Comparison of ENCODE assay signal across 7 cellular contexts in the genomic region with DNA sequence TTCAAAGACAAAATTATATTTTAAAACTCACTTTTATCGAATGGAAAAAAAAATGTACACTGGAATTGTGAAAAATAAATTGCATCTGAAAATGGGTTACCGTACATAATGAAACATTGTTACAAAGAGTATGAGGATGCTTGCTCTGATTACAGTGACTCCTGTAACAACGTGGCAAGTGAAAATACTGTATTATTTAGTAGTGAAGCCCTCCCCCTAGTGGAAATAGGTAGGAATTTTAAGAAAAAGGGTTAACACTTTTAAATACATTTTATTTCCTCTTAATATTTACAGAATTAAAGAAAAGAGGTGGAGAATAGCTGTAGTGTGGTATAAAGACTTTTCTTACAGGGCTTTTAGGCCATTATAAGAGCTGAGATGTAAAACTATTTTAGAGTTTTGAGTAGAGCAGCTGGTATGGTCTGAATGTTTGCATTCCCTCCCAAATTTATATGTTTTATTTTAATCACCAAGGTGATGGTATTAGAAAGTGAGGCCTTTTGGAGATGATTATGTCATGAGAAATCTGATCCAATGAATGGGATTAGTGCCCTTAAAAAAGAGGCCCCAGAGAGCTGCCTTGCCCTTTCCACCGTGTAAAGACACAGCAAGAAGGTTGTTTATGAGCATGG. TPM values are rescaled to one million over a fixed set of nuclear protein-coding genes. Genes with fewer than 3 reads are reported as not detected.
DNase-seq lines count a peak whose midpoint lies in the region; ATAC-seq and TF ChIP-seq lines count a peak whose summit lies in the region.

No MANE protein-coding gene starts in this region.

- 19 to 25% (median 21%) methylated on average over 4 of the region's 4 CpGs for WGBS in heart left ventricle, 4 donors
- 14 to 19% methylated on average over 4 of the region's 4 CpGs for WGBS in lower leg skin, 2 donors

- H3K9me3 Mint-ChIP-seq in activated CD8-positive, alpha-beta T cell treated with anti-CD3 and anti-CD28 coated beads for 36 hours = no peaks in the 10 kb centered on the region

- no peaks in the 10 kb centered on the region for H3K9me2 ChIP-seq in HCT116 (ENCODE audit: insufficient read depth)

- TF ChIP-seq POLR2A in HCT116 (IDR thresholded peaks at IDR 0.05; ENCODE audit: borderline replicate concordance, extremely low read depth, insufficient read depth, insufficient read length) (no peak), heart left ventricle (IDR thresholded peaks at IDR 0.05) (no peak), lower leg skin (IDR thresholded peaks at IDR 0.05) (no peak)

- peak; percentile 42 to 79 (median 66); a peak in 5 of 6 replicates for TF ChIP-seq CTCF in HCT116 (IDR thresholded peaks at IDR 0.05 in 2 of 3, conservative IDR thresholded peaks at IDR 0.05 in 1 of 3; ENCODE audit: borderline replicate concordance in 1 of 3, insufficient read depth in 1 of 3, low read depth in 2 of 3, low read length in 2 of 3)
- TF ChIP-seq CTCF in activated CD8-positive, alpha-beta T cell treated with anti-CD3 and anti-CD28 coated beads for 36 hours (IDR thresholded peaks at IDR 0.05) = peak; percentile 76
- peak; percentile 56 to 85 (median 71) for TF ChIP-seq CTCF in heart left ventricle (IDR thresholded peaks at IDR 0.05)
- TF ChIP-seq CTCF in lower leg skin (IDR thresholded peaks at IDR 0.05) = peak in 1 of 3 donors; percentile 37

- CTCF ChIA-PET in HCT116 (lab: Charles Lee) = interaction anchor here (0.5 to 8.3 kb wide), 4 partner anchors 59 to 660 kb away, joined by 3 to 83 read pairs (median 6); no protein-coding TSS in a partner anchor
- CTCF ChIA-PET in activated CD8-positive, alpha-beta T cell treated with anti-CD3 and anti-CD28 coated beads for 36 hours (lab: Charles Lee) = interaction anchor here (0.8 to 10.8 kb wide), 13 partner anchors 10 to 696 kb away, joined by 3 to 214 read pairs (median 4); no protein-coding TSS in a partner anchor

- no peaks in the 10 kb centered on the region for H3K36me3 ChIP-seq in HCT116 (ENCODE audit: control insufficient read depth in 1 of 2, insufficient read depth in 2 of 2, low read length in 2 of 2)
- peaks cover 0 to 20% (median 0%) of the 10 kb centered on the region in 9 donors for H3K36me3 ChIP-seq in heart left ventricle

- peaks cover 2% of the 10 kb centered on the region for H3K36me3 Mint-ChIP-seq in activated CD8-positive, alpha-beta T cell treated with anti-CD3 and anti-CD28 coated beads for 36 hours (ENCODE audit: low read depth)

- peaks cover 3% of the 10 kb centered on the region for H3K27me3 Mint-ChIP-seq in activated CD8-positive, alpha-beta T cell treated with anti-CD3 and anti-CD28 coated beads for 36 hours

- no peak overlapping the region for H3K4me2 ChIP-seq in HCT116 (ENCODE audit: low read length)

- ATAC-seq in HCT116 (peak; percentile 72; the same call in 1 of the 2 replicates), heart left ventricle (peak in 3 of 4 donors; percentile 61 to 69 (median 62))
- peak; percentile 84 for ATAC-seq in activated CD8-positive, alpha-beta T cell treated with anti-CD3 and anti-CD28 coated beads for 36 hours

- H3K4me3 Mint-ChIP-seq in activated CD8-positive, alpha-beta T cell treated with anti-CD3 and anti-CD28 coated beads for 36 hours = no peak overlapping the region

- RAD21 ChIA-PET in HCT116 (lab: Charles Lee; ENCODE audit: low non-redundant PET in 1 of 2, low total read pairs in 2 of 2, uncharacterized antibody in 2 of 2, unreplicated experiment in 2 of 2) = interaction anchor here in 1 of 2 experiments (1.4 kb wide), 1 partner anchor 610 kb away, joined by 4 read pairs; no protein-coding TSS in a partner anchor

- DNase-seq in G401 (ENCODE audit: low spot score) = peak; percentile 74
- peak; percentile 27 for DNase-seq in HCT116 (ENCODE audit: low read depth, low spot score)
- DNase-seq in NCI-H2029 (lab: John Stamatoyannopoulos, UW) = peak; percentile 34
- DNase-seq in activated CD8-positive, alpha-beta T cell treated with anti-CD3 and anti-CD28 coated beads for 36 hours = no peak
- no peak for DNase-seq in heart left ventricle
- peak; percentile 17 for DNase-seq in skeletal muscle cell (ENCODE audit: low read depth)
- no peak for DNase-seq in lower leg skin (ENCODE audit: low spot score in 2 of 2)

- H3K79me2 ChIP-seq in HCT116 (ENCODE audit: insufficient read depth, low read length) = no peaks in the 10 kb centered on the region

- H3K4me1 Mint-ChIP-seq in activated CD8-positive, alpha-beta T cell treated with anti-CD3 and anti-CD28 coated beads for 36 hours (ENCODE audit: low read depth) = no peaks in the 10 kb centered on the region

- no peak overlapping the region for H2AFZ ChIP-seq in HCT116 (ENCODE audit: low read depth, low read length, poor library complexity, severe bottlenecking)

- peak; percentile 81 for TF ChIP-seq RAD21 in HCT116 (IDR thresholded peaks at IDR 0.05; ENCODE audit: low read depth)

- no peaks in the 10 kb centered on the region for H3K9me3 ChIP-seq in HCT116 (ENCODE audit: control insufficient read depth in 1 of 2, insufficient read depth in 1 of 2, low read depth in 1 of 2, low read length in 2 of 2)
- H3K9me3 ChIP-seq in heart left ventricle = no peaks in the 10 kb centered on the region

- in situ Hi-C loops in G401 (cut with HindIII; ENCODE audit: low sequenced_read_pairs) = no loop called here

- POLR2A ChIA-PET in HCT116 (lab: Charles Lee) = no interaction called here
- POLR2A ChIA-PET in activated CD8-positive, alpha-beta T cell treated with anti-CD3 and anti-CD28 coated beads for 36 hours (lab: Charles Lee) = no interaction called here

- H3K4me3 ChIP-seq in HCT116 (replicated peaks in 1 of 2; ENCODE audit: low read depth in 1 of 2, low read length in 2 of 2) = no peak overlapping the region
- H3K4me3 ChIP-seq in heart left ventricle = no peak overlapping the region
- no peak overlapping the region for H3K4me3 ChIP-seq in skeletal muscle cell (ENCODE audit: low read depth, low read length)
- no peak overlapping the region for H3K4me3 ChIP-seq in lower leg skin (ENCODE audit: low read depth, poor library complexity, severe bottlenecking)

- no peaks in the 10 kb centered on the region for H4K20me1 ChIP-seq in HCT116 (ENCODE audit: insufficient read depth)

- intact Hi-C loops in HCT116 (cut with micrococcal nuclease) (loop anchor here (1.0 to 10.0 kb wide), 4 partner anchors 612 to 1142 kb away; partner anchors contain the start of gene SRSF8), heart left ventricle (cut with DNase I) (loop anchor here (1.0 to 10.0 kb wide), 15 partner anchors 60 to 1140 kb away; partner anchors contain the start of genes SRSF8 (in 3 of the 10), CWC15 (in 1 of the 10), ENDOD1 (in 1 of the 10) and KDM4D (in 1 of the 10)), lower leg skin (cut with DNase I; ENCODE audit: low total_unique reads) (loop anchor here (2.0 kb wide), 1 partner anchor 612 kb away; no protein-coding TSS in a partner anchor)
- intact Hi-C loops in activated CD8-positive, alpha-beta T cell treated with anti-CD3 and anti-CD28 coated beads for 36 hours (cut with micrococcal nuclease) = loop anchor here (1.0 kb wide), 1 partner anchor 611 kb away; no protein-coding TSS in a partner anchor

- H3K27ac ChIP-seq in HCT116 (ENCODE audit: low read depth, low read length) (no peak overlapping the region), heart left ventricle (no peak overlapping the region)

- no peak overlapping the region for H3K9ac ChIP-seq in HCT116 (ENCODE audit: low read length)

- no peak overlapping the region for H3K27ac Mint-ChIP-seq in activated CD8-positive, alpha-beta T cell treated with anti-CD3 and anti-CD28 coated beads for 36 hours

- no peaks in the 10 kb centered on the region for H3K27me3 ChIP-seq in HCT116 (ENCODE audit: insufficient read depth, low read length)
- no peaks in the 10 kb centered on the region for H3K27me3 ChIP-seq in heart left ventricle

- no TSS peak for BruUV-seq in HCT116 (replicated peaks; lab: Mats Ljungman, UMichigan)

- H3K4me1 ChIP-seq in HCT116 (ENCODE audit: control insufficient read depth in 1 of 2, insufficient read depth in 2 of 2, low read length in 2 of 2) (no peaks in the 10 kb centered on the region), heart left ventricle (peaks cover 0 to 16% (median 0%) of the 10 kb centered on the region in 12 donors)

TF ChIP-seq in HCT116, 20 proteins besides CTCF, POLR2A, EP300 and RAD21 (continues in another document):
- TF ChIP-seq TCF7L2 (IDR thresholded peaks at IDR 0.05; ENCODE audit: borderline replicate concordance, extremely low read depth, insufficient read depth, insufficient read length) (no peak), EGR1 (IDR thresholded peaks at IDR 0.05; ENCODE audit: low read depth) (no peak), CBX3 (IDR thresholded peaks at IDR 0.05; ENCODE audit: low read depth) (no peak), ELF1 (IDR thresholded peaks at IDR 0.05; ENCODE audit: borderline replicate concordance, low read depth) (no peak), EZH2phosphoT487 (IDR thresholded peaks at IDR 0.05; ENCODE audit: borderline replicate concordance) (no peak), ZFX (IDR thresholded peaks at IDR 0.05) (no peak), SP1 (IDR thresholded peaks at IDR 0.05; ENCODE audit: low read depth) (no peak), FOSL1 (IDR thresholded peaks at IDR 0.05; ENCODE audit: low read depth) (no peak)
- TF ChIP-seq, protein P1, sequence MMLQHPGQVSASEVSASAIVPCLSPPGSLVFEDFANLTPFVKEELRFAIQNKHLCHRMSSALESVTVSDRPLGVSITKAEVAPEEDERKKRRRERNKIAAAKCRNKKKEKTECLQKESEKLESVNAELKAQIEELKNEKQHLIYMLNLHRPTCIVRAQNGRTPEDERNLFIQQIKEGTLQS (IDR thresholded peaks at IDR 0.05) = no peak

RNA-seq across cellular contexts. Expression of gene FAM76B, which starts 25.2 kb away (rescaled TPM):
- total RNA-seq in G401 (2014; rRNA removed; shearing (Covaris generic)) = 11.4 and 13.1 TPM in 2 replicates
- total RNA-seq in HCT116 (2021; ENCODE audit: unreplicated experiment) = 27.5 TPM
- polyA plus RNA-seq in HCT116 (2012) = 8.1 and 10.5 TPM in 2 replicates
- 10 to 100 TPM; 45.3 to 46.0 TPM for total RNA-seq in activated CD8-positive, alpha-beta T cell treated with anti-CD3 and anti-CD28 coated beads for 36 hours
- 10 to 100 TPM in 3 of 9 donors, 1 to 10 TPM in 6; 4.6 to 13.2 (median 7.2) TPM for total RNA-seq in heart left ventricle
- polyA plus RNA-seq in heart left ventricle = 1 to 10 TPM; 4.9 to 5.8 TPM
- 10 to 100 TPM; 13.4 to 52.1 (median 26.8) TPM for total RNA-seq in lower leg skin

RNA-seq across cellular contexts. Expression of gene CEP57, which starts 25.9 kb away (rescaled TPM):
- total RNA-seq in G401 (2014; rRNA removed; shearing (Covaris generic)) = 62.0 and 62.8 TPM in 2 replicates
- total RNA-seq in HCT116 (2021; ENCODE audit: unreplicated experiment) (43.3 TPM), heart left ventricle (10 to 100 TPM; 17.2 to 31.7 (median 24.3) TPM), lower leg skin (10 to 100 TPM; 19.7 to 31.4 (median 28.2) TPM)
- polyA plus RNA-seq in HCT116 (2012) = 18.3 and 25.2 TPM in 2 replicates
- total RNA-seq in activated CD8-positive, alpha-beta T cell treated with anti-CD3 and anti-CD28 coated beads for 36 hours = 100 to 1,000 TPM; 123 to 124 TPM
- polyA plus RNA-seq in heart left ventricle = 10 to 100 TPM in 1 of 2 donors, 1 to 10 TPM in 1; 8.7 to 13.4 TPM

Comparison
In these comparisons a context has a peak if more than half of its experiments do, and no peak if none do; other contexts are left out.
1. DNase-seq: peak in G401 (single experiment), HCT116 (single experiment), NCI-H2029 (single experiment) and skeletal muscle cell (single experiment); none in activated CD8-positive, alpha-beta T cell treated with anti-CD3 and anti-CD28 coated beads for 36 hours (single experiment), heart left ventricle (0 of 5) and lower leg skin (0 of 2).
2. Peak in every context shown above with its lines, with median percentiles within 50 percentile points of each other: ATAC-seq.